In genomic region chr16:74608944-74609343, GRCh38 we compare ENCODE assay signal across 11 cellular contexts. TPM values are rescaled to one million over a fixed set of nuclear protein-coding genes. Genes with fewer than 3 reads are reported as not detected.
DNase-seq lines count a peak whose midpoint lies in the region; ATAC-seq and TF ChIP-seq lines count a peak whose summit lies in the region.
"Had no signal": no experiment of that assay in that cellular context is flagged by ENCODE, and none has a peak within 500 bp of the region (broad histone marks: within the 10 kb centered on the region; RNA-seq: fewer than 3 reads in every experiment).

No MANE protein-coding gene starts in this region.

- DNase-seq in A673 (ENCODE audit: low spot score) (peak; percentile 51), ureter (ENCODE audit: low spot score) (no peak), NCI-H226 (no peak), upper lobe of left lung (no peak), PC-9 (no peak)
- DNase-seq in activated CD4-positive, alpha-beta T cell treated with anti-CD3 and anti-CD28 coated beads, Interleukin-2, amount 50 U/mL, for 4 hours = peak; percentile 12 to 30
- DNase-seq in effector CD4-positive, alpha-beta T cell = peak; percentile 49
- DNase-seq: NCI-H1105 treated with DMSO at 0.1 percent for 48 hours had no signal

- no peak for ATAC-seq in upper lobe of left lung (ENCODE audit: low FRiP score in 2 of 2)

- H3K4me2 ChIP-seq in Loucy (ENCODE audit: low read depth, low read length, poor library complexity, severe bottlenecking) (peak overlapping the region; percentile 78), PC-9 (no peak overlapping the region)

- CTCF ChIA-PET in A673 (lab: Charles Lee) = no interaction called here
- CTCF ChIA-PET in PC-9 (lab: Charles Lee) = no interaction called here

- H4K20me1 ChIP-seq in Loucy (ENCODE audit: insufficient read depth, low read length, poor library complexity, severe bottlenecking) = peaks cover 15% of the 10 kb centered on the region
- peaks cover 18% of the 10 kb centered on the region; the same call in 1 of the 2 replicates for H4K20me1 ChIP-seq in PC-9 (ENCODE audit: insufficient read depth)

- intact Hi-C loops in A673 (cut with micrococcal nuclease; ENCODE audit: unreplicated experiment) (loop anchor here (10.0 kb wide), 1 partner anchor 114 kb away; no protein-coding TSS in a partner anchor), PC-9 (cut with micrococcal nuclease; ENCODE audit: unreplicated experiment) (loop anchor here (5.0 to 10.0 kb wide), 3 partner anchors 124 to 244 kb away; no protein-coding TSS in a partner anchor)

- TF ChIP-seq CTCF in A673 (conservative IDR thresholded peaks at IDR 0.05; ENCODE audit: low read depth, low read length) = no peak
- no peak for TF ChIP-seq CTCF in Loucy (conservative IDR thresholded peaks at IDR 0.05; ENCODE audit: low read length)
- TF ChIP-seq CTCF in upper lobe of left lung (IDR thresholded peaks at IDR 0.05) = no peak
- no peak for TF ChIP-seq CTCF in PC-9 (conservative IDR thresholded peaks at IDR 0.05)

- POLR2A ChIA-PET in A673 (lab: Charles Lee; ENCODE audit: low non-redundant PET) = no interaction called here
- POLR2A ChIA-PET in PC-9 (lab: Charles Lee; ENCODE audit: unreplicated experiment) = no interaction called here

- H3K4me1 ChIP-seq in A673 (ENCODE audit: insufficient read depth, low read length, poor library complexity, severe bottlenecking) = peaks cover 7% of the 10 kb centered on the region
- H3K4me1 ChIP-seq in Loucy (ENCODE audit: insufficient read depth, low read length, poor library complexity, severe bottlenecking) = peaks cover 33% of the 10 kb centered on the region
- H3K4me1 ChIP-seq in upper lobe of left lung = peaks cover 15 to 30% (median 20%) of the 10 kb centered on the region in 4 donors
- H3K4me1 ChIP-seq in PC-9 (replicated peaks; ENCODE audit: insufficient read depth) = peaks cover 19% of the 10 kb centered on the region

- no peak overlapping the region for H3K4me3 ChIP-seq in A673 (ENCODE audit: low read depth, low read length, poor library complexity, severe bottlenecking)
- no peak overlapping the region for H3K4me3 ChIP-seq in Loucy (ENCODE audit: low read length, poor library complexity, severe bottlenecking)
- no peak overlapping the region for H3K4me3 ChIP-seq in upper lobe of left lung
- H3K4me3 ChIP-seq in PC-9 = no peak overlapping the region
- H3K4me3 ChIP-seq: tibial nerve had no signal

- H3K27me3 ChIP-seq in A673 (replicated peaks; ENCODE audit: insufficient read depth, low read depth, low read length, poor library complexity) (no peaks in the 10 kb centered on the region), Loucy (ENCODE audit: insufficient read depth, low read length, poor library complexity, severe bottlenecking) (no peaks in the 10 kb centered on the region), upper lobe of left lung (no peaks in the 10 kb centered on the region), PC-9 (ENCODE audit: insufficient read depth, low read depth) (no peaks in the 10 kb centered on the region)
- H3K27me3 ChIP-seq: tibial nerve had no signal

- H2AFZ ChIP-seq in Loucy (ENCODE audit: low read length) (no peak overlapping the region), PC-9 (no peak overlapping the region)

- H3K9me3 ChIP-seq in A673 (ENCODE audit: low read depth, low read length, poor library complexity, severe bottlenecking) = peaks cover 4% of the 10 kb centered on the region
- no peaks in the 10 kb centered on the region for H3K9me3 ChIP-seq in Loucy (ENCODE audit: insufficient read depth, low read depth, low read length)
- no peaks in the 10 kb centered on the region for H3K9me3 ChIP-seq in upper lobe of left lung
- no peaks in the 10 kb centered on the region for H3K9me3 ChIP-seq in PC-9 (ENCODE audit: insufficient read depth, low read depth)
- H3K9me3 ChIP-seq: tibial nerve had no signal

- 59 to 73% methylated on average over 6 of the region's 6 CpGs for WGBS in upper lobe of left lung, 2 donors

- H3K9ac ChIP-seq in Loucy (ENCODE audit: low read depth, low read length, poor library complexity, severe bottlenecking) = no peak overlapping the region

- no peaks in the 10 kb centered on the region for H3F3A ChIP-seq in Loucy (ENCODE audit: low read depth)
- peaks cover 7% of the 10 kb centered on the region; the same call in 1 of the 2 replicates for H3F3A ChIP-seq in PC-9 (ENCODE audit: insufficient read depth, low read depth)

- H3K9me2 ChIP-seq in Loucy (replicated peaks; ENCODE audit: low read depth, low read length) = no peaks in the 10 kb centered on the region
- H3K9me2 ChIP-seq in PC-9 (ENCODE audit: insufficient read depth) = no peaks in the 10 kb centered on the region

- H3K27ac ChIP-seq in A673 (ENCODE audit: low read depth, low read length, poor library complexity, severe bottlenecking) (peak overlapping the region; percentile 94), upper lobe of left lung (no peak overlapping the region), PC-9 (no peak overlapping the region)
- H3K27ac ChIP-seq: C4-2B, tibial nerve had no signal

- TF ChIP-seq POLR2A in upper lobe of left lung (IDR thresholded peaks at IDR 0.05) = no peak

- H3K79me2 ChIP-seq in Loucy (ENCODE audit: insufficient read depth, low read length) (peaks cover 29% of the 10 kb centered on the region), PC-9 (ENCODE audit: low read depth) (peaks cover 29% of the 10 kb centered on the region)

- peaks cover 10% of the 10 kb centered on the region for H3K36me3 ChIP-seq in A673 (ENCODE audit: insufficient read depth, low read length, poor library complexity, severe bottlenecking)
- H3K36me3 ChIP-seq in Loucy (ENCODE audit: insufficient read depth, low read length) = no peaks in the 10 kb centered on the region
- H3K36me3 ChIP-seq in upper lobe of left lung = no peaks in the 10 kb centered on the region
- no peaks in the 10 kb centered on the region for H3K36me3 ChIP-seq in PC-9 (ENCODE audit: low read depth)
- H3K36me3 ChIP-seq: tibial nerve had no signal

- BruUV-seq in A673 (replicated peaks; lab: Mats Ljungman, UMichigan) = no TSS peak
- no TSS peak for BruUV-seq in PC-9 (replicated peaks; lab: Mats Ljungman, UMichigan)

- no peak for TF ChIP-seq EP300 in upper lobe of left lung (IDR thresholded peaks at IDR 0.05)

RNA-seq across cellular contexts. Expression of gene GLG1, which starts 2.0 kb away (rescaled TPM):
- total RNA-seq in A673 (2021) (487 and 587 TPM in 2 replicates), ureter (121 TPM), upper lobe of left lung (100 to 1,000 TPM in 5 of 6 donors, 10 to 100 TPM in 1; 88.3 to 149 (median 110) TPM), PC-9 (2021) (117 TPM in 2 replicates)

RNA-seq across cellular contexts. Expression of gene RFWD3, which starts 57.7 kb away (rescaled TPM):
- total RNA-seq in A673 (2021) = 127 and 138 TPM in 2 replicates
- 29.7 TPM for total RNA-seq in ureter
- 10 to 100 TPM in 5 of 6 donors, 1 to 10 TPM in 1; 6.0 to 28.6 (median 20.0) TPM for total RNA-seq in upper lobe of left lung
- total RNA-seq in PC-9 (2021) = 49.5 and 58.0 TPM in 2 replicates

Comparison
In these comparisons a context has a peak if more than half of its experiments do, and no peak if none do; other contexts are left out.
1. DNase-seq: peak in A673 (single experiment), activated CD4-positive, alpha-beta T cell treated with anti-CD3 and anti-CD28 coated beads, Interleukin-2, amount 50 U/mL, for 4 hours (2 of 2) and effector CD4-positive, alpha-beta T cell (single experiment); none in ureter (single experiment), NCI-H226 (single experiment), upper lobe of left lung (0 of 2) and PC-9 (0 of 2).